1 cellular context compared by ENCODE assay signal in genomic region chr17:34980353-34980680, GRCh38.
TF ChIP-seq lines count a peak whose summit lies in the region.

TSS of gene LIG3 (plus strand) at chr17:34980512. CDS start at chr17:34983006, 2,494 bp downstream.

TF ChIP-seq in GM12878, 131 proteins besides CTCF, POLR2A, EP300 and RAD21 (continued from another document):
- TF ChIP-seq ZBTB33 (IDR thresholded peaks at IDR 0.05) (no peak), ZNF217 (IDR thresholded peaks at IDR 0.05) (no peak), POLR2AphosphoS2 (IDR thresholded peaks at IDR 0.05; ENCODE audit: low read depth, low read length) (peak; percentile 82), ZNF384 (IDR thresholded peaks at IDR 0.05; ENCODE audit: borderline replicate concordance, low read depth, low read length) (no peak), TCF3 (IDR thresholded peaks at IDR 0.05; ENCODE audit: borderline replicate concordance, insufficient read depth, low read depth, low read length) (0 out of 2 replicates have a peak, but pooled peaks have one; percentile 11), POLR2AphosphoS5 (IDR thresholded peaks at IDR 0.05; ENCODE audit: low read length) (peak; percentile 67; the same call in 1 of the 2 replicates), NKRF (conservative IDR thresholded peaks at IDR 0.05) (peak; percentile 15; the same call in 1 of the 2 replicates), RB1 (IDR thresholded peaks at IDR 0.05; ENCODE audit: borderline replicate concordance) (no peak), MEF2A (IDR thresholded peaks at IDR 0.05; ENCODE audit: insufficient read depth, low read depth, low read length) (0 out of 2 replicates have a peak, but pooled peaks have one; percentile 2), EGR1 (IDR thresholded peaks at IDR 0.05; ENCODE audit: borderline replicate concordance in 1 of 2, low read depth in 2 of 2, low read length in 2 of 2) (peak in 1 of 2 experiments; percentile 87; a peak in 2 of 3 replicates), NFYA (IDR thresholded peaks at IDR 0.05; ENCODE audit: borderline replicate concordance, low read depth, low read length) (no peak), PKNOX1 (IDR thresholded peaks at IDR 0.05) (no peak), PBX3 (IDR thresholded peaks at IDR 0.05; ENCODE audit: insufficient replicate concordance, low read depth, low read length) (no peak), HCFC1 (IDR thresholded peaks at IDR 0.05; ENCODE audit: low read length) (0 out of 2 replicates have a peak, but pooled peaks have one; percentile 27), NR2C2 (IDR thresholded peaks at IDR 0.05; ENCODE audit: borderline replicate concordance, control insufficient read depth, insufficient read length, low read depth) (no peak), MLLT1 (IDR thresholded peaks at IDR 0.05) (no peak), CHD2 (IDR thresholded peaks at IDR 0.05; ENCODE audit: borderline replicate concordance, low read depth, low read length) (peak; percentile 27; the same call in 1 of the 2 replicates), ZBTB4 (CRISPR knock-in tag; IDR thresholded peaks at IDR 0.05) (no peak), SIN3A (IDR thresholded peaks at IDR 0.05; ENCODE audit: low read depth, low read length) (peak; percentile 70), SP1 (IDR thresholded peaks at IDR 0.05; ENCODE audit: low read depth, low read length) (peak; percentile 13), MTA2 (IDR thresholded peaks at IDR 0.05; ENCODE audit: low read depth) (no peak), GATAD2B (conservative IDR thresholded peaks at IDR 0.05; ENCODE audit: low read depth) (no peak), BRCA1 (IDR thresholded peaks at IDR 0.05; ENCODE audit: low read depth, low read length) (no peak), RBBP5 (conservative IDR thresholded peaks at IDR 0.05) (0 out of 2 replicates have a peak, but pooled peaks have one; percentile 30), SMAD5 (IDR thresholded peaks at IDR 0.05; ENCODE audit: low read depth) (peak; percentile 48; the same call in 1 of the 2 replicates), NRF1 (conservative IDR thresholded peaks at IDR 0.05; ENCODE audit: low read depth, low read length) (peak; percentile 82), BHLHE40 (IDR thresholded peaks at IDR 0.05; ENCODE audit: borderline replicate concordance in 1 of 2, low read depth in 2 of 2, low read length in 1 of 2) (peak; percentile 73 to 86), SRF (IDR thresholded peaks at IDR 0.05; ENCODE audit: low read depth in 2 of 2, low read length in 2 of 2) (0 out of 4 replicates have a peak, but pooled peaks of 1 of the 2 experiments have one; percentile 3), SPI1 (IDR thresholded peaks at IDR 0.05; ENCODE audit: borderline replicate concordance, insufficient read depth, low read depth, low read length) (no peak), MAX (IDR thresholded peaks at IDR 0.05; ENCODE audit: low read depth, low read length) (peak; percentile 99), KLF5 (IDR thresholded peaks at IDR 0.05; ENCODE audit: partially characterized antibody) (no peak), RELA (IDR thresholded peaks at IDR 0.05; ENCODE audit: borderline replicate concordance, partially characterized antibody) (peak; percentile 69), ATF3 (IDR thresholded peaks at IDR 0.05; ENCODE audit: borderline replicate concordance, extremely low read depth, low read depth, low read length) (peak; percentile 51; the same call in 1 of the 2 replicates)
TF ChIP-seq in GM12878: peak in this region for 27.
